ENCODE assay signal across 18 cellular contexts in the genomic region with DNA sequence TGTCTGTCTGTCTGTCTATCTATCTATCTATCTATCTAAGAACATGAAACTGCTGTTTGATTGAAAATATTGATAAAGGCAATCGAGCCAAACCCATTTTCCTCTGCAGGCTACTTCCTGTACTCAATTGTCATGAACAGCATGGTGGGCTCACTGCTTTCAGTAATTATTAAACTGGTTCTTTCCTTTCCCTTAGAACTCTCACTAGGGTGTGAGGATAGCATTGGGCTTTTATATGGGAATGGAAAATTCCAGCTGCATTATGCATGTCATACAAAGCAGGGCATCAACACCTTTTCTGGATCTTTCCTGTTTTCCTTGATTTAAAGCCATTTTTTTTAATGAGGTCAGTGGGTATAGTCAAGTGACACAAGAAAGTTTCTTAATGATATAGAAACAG.
DNase-seq lines count a peak whose midpoint lies in the region; ATAC-seq and TF ChIP-seq lines count a peak whose summit lies in the region.
"Had no signal": no experiment of that assay in that cellular context is flagged by ENCODE, and none has a peak within 500 bp of the region (broad histone marks: within the 10 kb centered on the region; RNA-seq: fewer than 3 reads in every experiment).

No MANE protein-coding gene starts in this region.

- POLR2A ChIA-PET in A673 (lab: Charles Lee; ENCODE audit: low non-redundant PET): interaction anchor here (0.6 kb wide), 1 partner anchor 760 kb away, joined by 3 read pairs; no protein-coding TSS in a partner anchor

- H3K14ac ChIP-seq in mesenchymal stem cell (ENCODE audit: low read length in 2 of 2): no peak overlapping the region

- no peak overlapping the region for H3K4me3 ChIP-seq in A673 (ENCODE audit: low read depth, low read length, poor library complexity, severe bottlenecking)
- H3K4me3 ChIP-seq in Loucy (ENCODE audit: low read length, poor library complexity, severe bottlenecking): no peak overlapping the region
- H3K4me3 ChIP-seq in mesenchymal stem cell (ENCODE audit: insufficient read depth in 1 of 2, low read depth in 1 of 2, low read length in 2 of 2): no peak overlapping the region
- H3K4me3 ChIP-seq: BLaER1 treated with 17β-estradiol and CSF1 and Interleukin-3, amounts not matched to agents 10 nM and 100 nM; GM23338 had no signal

- no peak overlapping the region for H2BK5ac ChIP-seq in mesenchymal stem cell (ENCODE audit: low read depth, low read length, poor library complexity, severe bottlenecking)

- no peaks in the 10 kb centered on the region for H3K79me1 ChIP-seq in mesenchymal stem cell (replicated peaks; ENCODE audit: low read length, poor library complexity, severe bottlenecking)

- no peak overlapping the region for H3K18ac ChIP-seq in mesenchymal stem cell (ENCODE audit: low read depth in 1 of 2, low read length in 2 of 2)

- H3K4ac ChIP-seq in mesenchymal stem cell (ENCODE audit: low read depth in 1 of 2, low read length in 2 of 2): no peak overlapping the region

- BruUV-seq in A673 (replicated peaks; lab: Mats Ljungman, UMichigan): no TSS peak

- TF ChIP-seq CTCF in A673 (conservative IDR thresholded peaks at IDR 0.05; ENCODE audit: low read depth, low read length) (no peak), Loucy (conservative IDR thresholded peaks at IDR 0.05; ENCODE audit: low read length) (no peak), GM20000 (IDR thresholded peaks at IDR 0.05; ENCODE audit: extremely low read depth, missing control alignments) (no peak)

- H3F3A ChIP-seq in Loucy (ENCODE audit: low read depth): no peaks in the 10 kb centered on the region

- no peak overlapping the region for H2BK15ac ChIP-seq in mesenchymal stem cell (ENCODE audit: low read depth, poor library complexity, severe bottlenecking)

- H3K9ac ChIP-seq in Loucy (ENCODE audit: low read depth, low read length, poor library complexity, severe bottlenecking) (no peak overlapping the region), mesenchymal stem cell (ENCODE audit: low read length) (no peak overlapping the region)
- H3K9ac ChIP-seq: BLaER1 treated with 17β-estradiol and CSF1 and Interleukin-3, amounts not matched to agents 10 nM and 100 nM had no signal

- H3K79me2 ChIP-seq in Loucy (ENCODE audit: insufficient read depth, low read length): no peaks in the 10 kb centered on the region

- H2AFZ ChIP-seq in Loucy (ENCODE audit: low read length) (0 out of 2 replicates have a peak overlapping the region, but pooled peaks have one; percentile 10), mesenchymal stem cell (ENCODE audit: low read depth, low read length) (no peak overlapping the region)
- H2AFZ ChIP-seq: GM23338 had no signal

- no peaks in the 10 kb centered on the region for H3K9me2 ChIP-seq in Loucy (replicated peaks; ENCODE audit: low read depth, low read length)

- H4K20me1 ChIP-seq in Loucy (ENCODE audit: insufficient read depth, low read length, poor library complexity, severe bottlenecking): no peaks in the 10 kb centered on the region
- H4K20me1 ChIP-seq: BLaER1 treated with 17β-estradiol and CSF1 and Interleukin-3, amounts not matched to agents 10 nM and 100 nM had no signal

- peak; percentile 66 for DNase-seq in A673 (ENCODE audit: low spot score)
- no peak for DNase-seq in mesenchymal stem cell
- DNase-seq in GM20000 (ENCODE audit: low spot score): no peak
- DNase-seq in activated gamma-delta T cell (lab: John Stamatoyannopoulos, UW): no peak
- DNase-seq: ACHN; AML-193; BE2C; CD4-positive, alpha-beta T cell; COR-L47; DMS153; DND-41; H9 had no signal

- no peak for ATAC-seq in HG02588 (IDR thresholded peaks at IDR 0.05; ENCODE audit: unreplicated experiment)
- ATAC-seq: GM23338, HCT116 had no signal

- intact Hi-C loops in A673 (cut with micrococcal nuclease; ENCODE audit: unreplicated experiment): no loop called here

- no peak overlapping the region for H2AK5ac ChIP-seq in mesenchymal stem cell (ENCODE audit: low read length, severe bottlenecking)

- no peak overlapping the region for H4K91ac ChIP-seq in mesenchymal stem cell (ENCODE audit: low read length)

- H3K4me1 ChIP-seq in A673 (ENCODE audit: insufficient read depth, low read length, poor library complexity, severe bottlenecking): no peaks in the 10 kb centered on the region
- H3K4me1 ChIP-seq in Loucy (ENCODE audit: insufficient read depth, low read length, poor library complexity, severe bottlenecking): no peaks in the 10 kb centered on the region
- H3K4me1 ChIP-seq in mesenchymal stem cell (ENCODE audit: control insufficient read depth, insufficient read depth, low read depth, low read length): no peaks in the 10 kb centered on the region
- H3K4me1 ChIP-seq: BE2C; BLaER1 treated with 17β-estradiol and CSF1 and Interleukin-3, amounts not matched to agents 10 nM and 100 nM had no signal

- H3K36me3 ChIP-seq in A673 (ENCODE audit: insufficient read depth, low read length, poor library complexity, severe bottlenecking) (no peaks in the 10 kb centered on the region), Loucy (ENCODE audit: insufficient read depth, low read length) (no peaks in the 10 kb centered on the region), mesenchymal stem cell (ENCODE audit: control insufficient read depth in 1 of 2, insufficient read depth in 2 of 2, low read depth in 1 of 2, low read length in 2 of 2) (no peaks in the 10 kb centered on the region)
- H3K36me3 ChIP-seq: BE2C; BLaER1 treated with 17β-estradiol and CSF1 and Interleukin-3, amounts not matched to agents 10 nM and 100 nM had no signal

- CTCF ChIA-PET in A673 (lab: Charles Lee): no interaction called here

- no peak overlapping the region for H3K27ac ChIP-seq in A673 (ENCODE audit: low read depth, low read length, poor library complexity, severe bottlenecking)
- peak overlapping the region; percentile 47 for H3K27ac ChIP-seq in mesenchymal stem cell (ENCODE audit: low read length, poor library complexity, severe bottlenecking)
- H3K27ac ChIP-seq: 22Rv1; BLaER1 treated with 17β-estradiol and CSF1 and Interleukin-3, amounts not matched to agents 10 nM and 100 nM had no signal

- H3K4me2 ChIP-seq in Loucy (ENCODE audit: low read depth, low read length, poor library complexity, severe bottlenecking) (no peak overlapping the region), mesenchymal stem cell (ENCODE audit: low read length, poor library complexity, severe bottlenecking) (no peak overlapping the region)
- H3K4me2 ChIP-seq: BLaER1 treated with 17β-estradiol and CSF1 and Interleukin-3, amounts not matched to agents 10 nM and 100 nM; GM23338 had no signal

- WGBS in mesenchymal stem cell: 0% methylated on average over 1 of the region's 1 CpG

- H2BK120ac ChIP-seq in mesenchymal stem cell (ENCODE audit: low read depth, low read length): no peak overlapping the region

- H4K8ac ChIP-seq in mesenchymal stem cell (ENCODE audit: low read length): no peak overlapping the region

- H3K23ac ChIP-seq in mesenchymal stem cell (ENCODE audit: low read length in 2 of 2): no peak overlapping the region

- H3K27me3 ChIP-seq in A673 (replicated peaks; ENCODE audit: insufficient read depth, low read depth, low read length, poor library complexity) (no peaks in the 10 kb centered on the region), Loucy (ENCODE audit: insufficient read depth, low read length, poor library complexity, severe bottlenecking) (no peaks in the 10 kb centered on the region), mesenchymal stem cell (ENCODE audit: control insufficient read depth in 1 of 2, insufficient read depth in 1 of 2, low read length in 2 of 2) (no peaks in the 10 kb centered on the region)
- H3K27me3 ChIP-seq: BE2C; BLaER1 treated with 17β-estradiol and CSF1 and Interleukin-3, amounts not matched to agents 10 nM and 100 nM had no signal

- H2BK12ac ChIP-seq in mesenchymal stem cell (ENCODE audit: low read length in 2 of 2): no peak overlapping the region

- H3K9me3 ChIP-seq in A673 (ENCODE audit: low read depth, low read length, poor library complexity, severe bottlenecking): peaks cover 4% of the 10 kb centered on the region
- peaks cover 10% of the 10 kb centered on the region; the same call in 1 of the 2 replicates for H3K9me3 ChIP-seq in Loucy (ENCODE audit: insufficient read depth, low read depth, low read length)
- H3K9me3 ChIP-seq in mesenchymal stem cell (ENCODE audit: control insufficient read depth, low read length): no peaks in the 10 kb centered on the region
- H3K9me3 ChIP-seq: BE2C had no signal
